ENCODE assay signal across 8 cellular contexts in genomic region chr9:66900490-66901131, GRCh38. TPM values are rescaled to one million over a fixed set of nuclear protein-coding genes. Genes with fewer than 3 reads are reported as not detected.
DNase-seq lines count a peak whose midpoint lies in the region; ATAC-seq and TF ChIP-seq lines count a peak whose summit lies in the region.
"Not testable (repeated sequence)": the region's sequence is repeated elsewhere in the genome, so short reads cannot be mapped to it uniquely, and the experiment has no call there.

TSS of gene ZNF658 (plus strand) at chr9:66900725. CDS start at chr9:66903562, 2,837 bp downstream.

- intact Hi-C loops in CD14-positive monocyte (cut with micrococcal nuclease) = not testable (repeated sequence)

- peak within 1 kb of the TSS in 5 of 7 donors; percentile 57 to 92 (median 81) for H3K27ac Mint-ChIP-seq in CD14-positive monocyte
- H3K27ac Mint-ChIP-seq in activated naive CD8-positive, alpha-beta T cell treated with anti-CD3 and anti-CD28 coated beads, Interleukin-2, amount 50 U/mL, for 24 hours = not testable (repeated sequence)
- peak within 1 kb of the TSS; percentile 46 to 82 for H3K27ac Mint-ChIP-seq in natural killer cell treated with Interleukin-12 subunit alpha and Interleukin-12 subunit beta and Interleukin-15 and Interleukin-18, amount 100 ng/mL, for 72 hours

- DNase-seq in CD14-positive monocyte (ENCODE audit: low spot score) (peak; percentile 66), T-helper 1 cell (peak; percentile 23 to 63 (median 29)), glomerular endothelial cell (ENCODE audit: extremely low read depth, low read depth, low spot score) (peak; percentile 39)
- peak; percentile 43 for DNase-seq in activated naive CD8-positive, alpha-beta T cell treated with anti-CD3 and anti-CD28 coated beads, Interleukin-2, amount 50 U/mL, for 24 hours
- DNase-seq in natural killer cell treated with Interleukin-12 subunit alpha and Interleukin-12 subunit beta and Interleukin-15 and Interleukin-18, amount 100 ng/mL, for 72 hours (ENCODE audit: low spot score) = peak; percentile 84
- DNase-seq in stimulated activated CD8-positive, alpha-beta memory T cell treated with anti-CD3 and anti-CD28 coated beads, Interleukin-12 subunit alpha, Interleukin-12 subunit beta, amount 100 ng/mL, for 4 hours (ENCODE audit: low read depth) = peak; percentile 33

- ATAC-seq in GM21390 (IDR thresholded peaks at IDR 0.05; ENCODE audit: unreplicated experiment) = peak; percentile 97
- ATAC-seq in HG03439 (IDR thresholded peaks at IDR 0.05; ENCODE audit: unreplicated experiment) = peak; percentile 99
- peak; percentile 93 for ATAC-seq in activated naive CD8-positive, alpha-beta T cell treated with anti-CD3 and anti-CD28 coated beads, Interleukin-2, amount 50 U/mL, for 24 hours
- ATAC-seq in natural killer cell treated with Interleukin-12 subunit alpha and Interleukin-12 subunit beta and Interleukin-15 and Interleukin-18, amount 100 ng/mL, for 72 hours = peak; percentile 94 to 96

- not testable (repeated sequence) for H3K27me3 Mint-ChIP-seq in CD14-positive monocyte (ENCODE audit: low read depth in 3 of 3); activated naive CD8-positive, alpha-beta T cell treated with anti-CD3 and anti-CD28 coated beads, Interleukin-2, amount 50 U/mL, for 24 hours; natural killer cell treated with Interleukin-12 subunit alpha and Interleukin-12 subunit beta and Interleukin-15 and Interleukin-18, amount 100 ng/mL, for 72 hours

- H3K9me3 Mint-ChIP-seq in CD14-positive monocyte = peaks cover 0 to 13% (median 4%) of the 10 kb centered on the region in 7 donors
- not testable (repeated sequence) for H3K9me3 Mint-ChIP-seq in activated naive CD8-positive, alpha-beta T cell treated with anti-CD3 and anti-CD28 coated beads, Interleukin-2, amount 50 U/mL, for 24 hours; natural killer cell treated with Interleukin-12 subunit alpha and Interleukin-12 subunit beta and Interleukin-15 and Interleukin-18, amount 100 ng/mL, for 72 hours

- TF ChIP-seq CTCF in CD14-positive monocyte (IDR thresholded peaks at IDR 0.05) = not testable (repeated sequence)

- not testable (repeated sequence) for H3K4me1 Mint-ChIP-seq in CD14-positive monocyte; activated naive CD8-positive, alpha-beta T cell treated with anti-CD3 and anti-CD28 coated beads, Interleukin-2, amount 50 U/mL, for 24 hours; natural killer cell treated with Interleukin-12 subunit alpha and Interleukin-12 subunit beta and Interleukin-15 and Interleukin-18, amount 100 ng/mL, for 72 hours (ENCODE audit: low read depth in 2 of 2)

- H3K36me3 Mint-ChIP-seq in CD14-positive monocyte; activated naive CD8-positive, alpha-beta T cell treated with anti-CD3 and anti-CD28 coated beads, Interleukin-2, amount 50 U/mL, for 24 hours (ENCODE audit: low read depth); natural killer cell treated with Interleukin-12 subunit alpha and Interleukin-12 subunit beta and Interleukin-15 and Interleukin-18, amount 100 ng/mL, for 72 hours: not testable (repeated sequence)

- peak within 1 kb of the TSS; percentile 90 to 94 for H3K4me3 Mint-ChIP-seq in CD14-positive monocyte
- peak within 1 kb of the TSS; percentile 80 for H3K4me3 Mint-ChIP-seq in activated naive CD8-positive, alpha-beta T cell treated with anti-CD3 and anti-CD28 coated beads, Interleukin-2, amount 50 U/mL, for 24 hours
- H3K4me3 Mint-ChIP-seq in natural killer cell treated with Interleukin-12 subunit alpha and Interleukin-12 subunit beta and Interleukin-15 and Interleukin-18, amount 100 ng/mL, for 72 hours = peak within 1 kb of the TSS; percentile 90

RNA-seq across cellular contexts. Expression of gene ZNF658, which starts in this region (rescaled TPM):
- polyA plus RNA-seq in CD14-positive monocyte = under 1 TPM; 0.52 to 0.69 TPM
- 2.0 and 2.1 TPM in 2 replicates for total RNA-seq in glomerular endothelial cell
- total RNA-seq in natural killer cell treated with Interleukin-12 subunit alpha and Interleukin-12 subunit beta and Interleukin-15 and Interleukin-18, amount 100 ng/mL, for 72 hours = 1 to 10 TPM in 1 of 2 donors, under 1 TPM in 1; 0.84 to 2.2 TPM

Comparison
In these comparisons a context has a peak if more than half of its experiments do, and no peak if none do; other contexts are left out.
1. Peak in every context shown above with its lines: DNase-seq and ATAC-seq.
2. Peak in DNase-seq in CD14-positive monocyte; RNA of the gene not detected or under 1 TPM.
3. DNase-seq: peak in every context shown above with its lines; median percentile 84 in natural killer cell treated with Interleukin-12 subunit alpha and Interleukin-12 subunit beta and Interleukin-15 and Interleukin-18, amount 100 ng/mL, for 72 hours; 66 in CD14-positive monocyte; 43 in activated naive CD8-positive, alpha-beta T cell treated with anti-CD3 and anti-CD28 coated beads, Interleukin-2, amount 50 U/mL, for 24 hours; 39 in glomerular endothelial cell; 33 in stimulated activated CD8-positive, alpha-beta memory T cell treated with anti-CD3 and anti-CD28 coated beads, Interleukin-12 subunit alpha, Interleukin-12 subunit beta, amount 100 ng/mL, for 4 hours; 29 in T-helper 1 cell.